32 cellular contexts compared by ENCODE assay signal in genomic region chr6:160273196-160273595, GRCh38. TPM values are rescaled to one million over a fixed set of nuclear protein-coding genes. Genes with fewer than 3 reads are reported as not detected.
DNase-seq lines count a peak whose midpoint lies in the region; ATAC-seq, FAIRE-seq and TF ChIP-seq lines count a peak whose summit lies in the region.
"Had no signal": no experiment of that assay in that cellular context is flagged by ENCODE, and none has a peak within 500 bp of the region (broad histone marks: within the 10 kb centered on the region; RNA-seq: fewer than 3 reads in every experiment).

No MANE protein-coding gene starts in this region.

- H4K20me1 ChIP-seq in PC-3 (ENCODE audit: low read length) = no peaks in the 10 kb centered on the region

- peaks cover 16% of the 10 kb centered on the region for H3K4me1 ChIP-seq in PC-3 (ENCODE audit: insufficient read depth, low read length)
- H3K4me1 ChIP-seq: BE2C, SJSA1 had no signal

- H3K9me2 ChIP-seq in PC-3 (replicated peaks; ENCODE audit: low read length) = no peaks in the 10 kb centered on the region

- FAIRE-seq in frontal cortex (lab: Jason Lieb, UNC) = no peak
- FAIRE-seq: GM12878, HTR-8/SVneo, K562 had no signal

- no peaks in the 10 kb centered on the region for H3K79me2 ChIP-seq in PC-3 (ENCODE audit: low read length)

- peak overlapping the region; percentile 99 for H3K27ac ChIP-seq in PC-3 (ENCODE audit: low read length)
- H3K27ac ChIP-seq: 22Rv1, SJSA1 had no signal

- peak overlapping the region; percentile 26 for H3K4me2 ChIP-seq in PC-3 (ENCODE audit: low read length)

- H2AFZ ChIP-seq in PC-3 (ENCODE audit: low read length) = no peak overlapping the region

- no peak overlapping the region for H3K4me3 ChIP-seq in PC-3 (ENCODE audit: low read length)
- H3K4me3 ChIP-seq: GM12878, K562, SJSA1 had no signal

- POLR2A ChIA-PET in activated CD4-positive, alpha-beta T cell treated with anti-CD3 and anti-CD28 coated beads for 36 hours (lab: Charles Lee) = interaction anchor here (0.6 kb wide), 1 partner anchor 129 kb away, joined by 3 read pairs; no protein-coding TSS in a partner anchor
- POLR2A ChIA-PET in PC-3 (lab: Charles Lee; ENCODE audit: unreplicated experiment) = no interaction called here

- DNase-seq in activated CD4-positive, alpha-beta T cell treated with anti-CD3 and anti-CD28 coated beads for 36 hours = no peak
- no peak for DNase-seq in activated CD4-positive, alpha-beta T cell treated with anti-CD3 and anti-CD28 coated beads, Interleukin-2, amount 50 U/mL, for 48 hours
- DNase-seq in PC-3 (peak; percentile 35), left colon (no peak), frontal cortex (ENCODE audit: low spot score in 2 of 2) (no peak)
- peak in 1 of 2 donors; percentile 26 for DNase-seq in stimulated activated effector memory CD8-positive, alpha-beta T cell treated with anti-CD3 and anti-CD28 coated beads, Interleukin-12 subunit alpha, Interleukin-12 subunit beta, amount 100 ng/mL, for 72 hours (ENCODE audit: low spot score in 2 of 2)
- DNase-seq: ACHN; BE2C; CD8-positive, alpha-beta memory T cell; DMS 273 treated with DMSO at 0.1 percent for 48 hours; DMS79; EL; GDM1; H7; Kasumi-1; MV-4-11; NCI-H1105; NCI-H1436 treated with DMSO at 0.1 percent for 48 hours; NCI-H2029; NCI-H446 treated with DMSO at 0.1 percent for 48 hours; NCI-H526; NCI-H82; Right ventricle myocardium superior; RPMI8226 had no signal

- H3K27ac Mint-ChIP-seq in activated CD4-positive, alpha-beta T cell treated with anti-CD3 and anti-CD28 coated beads for 36 hours = no peak overlapping the region
- no peak overlapping the region for H3K27ac Mint-ChIP-seq in stimulated activated effector memory CD8-positive, alpha-beta T cell treated with anti-CD3 and anti-CD28 coated beads, Interleukin-12 subunit alpha, Interleukin-12 subunit beta, amount 100 ng/mL, for 72 hours
- H3K27ac Mint-ChIP-seq: CD14-positive monocyte; CD8-positive, alpha-beta memory T cell had no signal

- intact Hi-C loops in activated CD4-positive, alpha-beta T cell treated with anti-CD3 and anti-CD28 coated beads for 36 hours (cut with DNase I, micrococcal nuclease) = no loop called here
- intact Hi-C loops in PC-3 (cut with micrococcal nuclease) (no loop called here), left colon (cut with DNase I, micrococcal nuclease) (no loop called here)

- BruUV-seq in PC-3 (replicated peaks; lab: Mats Ljungman, UMichigan) = no TSS peak

- H3K4me3 Mint-ChIP-seq in activated CD4-positive, alpha-beta T cell treated with anti-CD3 and anti-CD28 coated beads for 36 hours = no peak overlapping the region
- no peak overlapping the region for H3K4me3 Mint-ChIP-seq in stimulated activated effector memory CD8-positive, alpha-beta T cell treated with anti-CD3 and anti-CD28 coated beads, Interleukin-12 subunit alpha, Interleukin-12 subunit beta, amount 100 ng/mL, for 72 hours
- H3K4me3 Mint-ChIP-seq: CD14-positive monocyte; CD8-positive, alpha-beta memory T cell had no signal

- no peaks in the 10 kb centered on the region for H3F3A ChIP-seq in PC-3 (ENCODE audit: low read length, unreplicated experiment)

- H3K4me1 Mint-ChIP-seq in activated CD4-positive, alpha-beta T cell treated with anti-CD3 and anti-CD28 coated beads for 36 hours = peaks cover 3% of the 10 kb centered on the region
- no peaks in the 10 kb centered on the region for H3K4me1 Mint-ChIP-seq in stimulated activated effector memory CD8-positive, alpha-beta T cell treated with anti-CD3 and anti-CD28 coated beads, Interleukin-12 subunit alpha, Interleukin-12 subunit beta, amount 100 ng/mL, for 72 hours
- H3K4me1 Mint-ChIP-seq: CD14-positive monocyte; CD8-positive, alpha-beta memory T cell had no signal

- H3K36me3 ChIP-seq in PC-3 (ENCODE audit: low read depth, low read length) = no peaks in the 10 kb centered on the region
- H3K36me3 ChIP-seq: BE2C, SJSA1 had no signal

- no peak for TF ChIP-seq CTCF in PC-3 (conservative IDR thresholded peaks at IDR 0.05; ENCODE audit: low read depth, low read length)

- no peaks in the 10 kb centered on the region for H3K9me3 ChIP-seq in PC-3 (ENCODE audit: low read length)
- H3K9me3 ChIP-seq: BE2C, SJSA1 had no signal

- peaks cover 4% of the 10 kb centered on the region for H3K27me3 Mint-ChIP-seq in activated CD4-positive, alpha-beta T cell treated with anti-CD3 and anti-CD28 coated beads for 36 hours

- no peaks in the 10 kb centered on the region for H3K27me3 ChIP-seq in PC-3 (ENCODE audit: low read length)
- H3K27me3 ChIP-seq: BE2C, SJSA1 had no signal

- CTCF ChIA-PET in activated CD4-positive, alpha-beta T cell treated with anti-CD3 and anti-CD28 coated beads for 36 hours (lab: Charles Lee) = no interaction called here
- CTCF ChIA-PET in PC-3 (lab: Charles Lee) = no interaction called here

- ATAC-seq in activated CD4-positive, alpha-beta T cell treated with anti-CD3 and anti-CD28 coated beads for 36 hours = peak; percentile 76
- no peak for ATAC-seq in PC-3
- peak; percentile 85 for ATAC-seq in left colon
- peak; percentile 52 for ATAC-seq in stimulated activated effector memory CD8-positive, alpha-beta T cell treated with anti-CD3 and anti-CD28 coated beads, Interleukin-12 subunit alpha, Interleukin-12 subunit beta, amount 100 ng/mL, for 72 hours
- no peak for ATAC-seq in HG03097 (IDR thresholded peaks at IDR 0.05; ENCODE audit: low FRiP score, unreplicated experiment)
- ATAC-seq: GM12878, K562 had no signal

- peak overlapping the region; percentile 84 for H3K9ac ChIP-seq in PC-3 (ENCODE audit: low read length)

- H3K36me3 Mint-ChIP-seq in activated CD4-positive, alpha-beta T cell treated with anti-CD3 and anti-CD28 coated beads for 36 hours (ENCODE audit: low read depth) = no peaks in the 10 kb centered on the region
- H3K36me3 Mint-ChIP-seq in stimulated activated effector memory CD8-positive, alpha-beta T cell treated with anti-CD3 and anti-CD28 coated beads, Interleukin-12 subunit alpha, Interleukin-12 subunit beta, amount 100 ng/mL, for 72 hours = no peaks in the 10 kb centered on the region
- H3K36me3 Mint-ChIP-seq: CD14-positive monocyte; CD8-positive, alpha-beta memory T cell had no signal

- H3K9me3 Mint-ChIP-seq in activated CD4-positive, alpha-beta T cell treated with anti-CD3 and anti-CD28 coated beads for 36 hours (ENCODE audit: low read depth) = no peaks in the 10 kb centered on the region
- no peaks in the 10 kb centered on the region for H3K9me3 Mint-ChIP-seq in stimulated activated effector memory CD8-positive, alpha-beta T cell treated with anti-CD3 and anti-CD28 coated beads, Interleukin-12 subunit alpha, Interleukin-12 subunit beta, amount 100 ng/mL, for 72 hours
- H3K9me3 Mint-ChIP-seq: CD8-positive, alpha-beta memory T cell had no signal

RNA-seq across cellular contexts. Expression of gene SLC22A2, which starts 14.6 kb away (rescaled TPM):
- total RNA-seq in activated CD4-positive, alpha-beta T cell treated with anti-CD3 and anti-CD28 coated beads for 36 hours = not detected
- total RNA-seq in PC-3 (2014; rRNA removed) (not detected in 2 replicates), left colon (not detected), frontal cortex (0.82 TPM)
- total RNA-seq: CD8-positive, alpha-beta memory T cell; GM12878; K562; MCF 10A; Right ventricle myocardium superior; SJSA1 had no signal

Comparison
In these comparisons a context has a peak if more than half of its experiments do, and no peak if none do; other contexts are left out.
1. ATAC-seq: peak in activated CD4-positive, alpha-beta T cell treated with anti-CD3 and anti-CD28 coated beads for 36 hours (single experiment), left colon (single experiment) and stimulated activated effector memory CD8-positive, alpha-beta T cell treated with anti-CD3 and anti-CD28 coated beads, Interleukin-12 subunit alpha, Interleukin-12 subunit beta, amount 100 ng/mL, for 72 hours (single experiment); none in PC-3 (single experiment) and HG03097 (single experiment).